18 cellular contexts compared by ENCODE assay signal in the genomic region with DNA sequence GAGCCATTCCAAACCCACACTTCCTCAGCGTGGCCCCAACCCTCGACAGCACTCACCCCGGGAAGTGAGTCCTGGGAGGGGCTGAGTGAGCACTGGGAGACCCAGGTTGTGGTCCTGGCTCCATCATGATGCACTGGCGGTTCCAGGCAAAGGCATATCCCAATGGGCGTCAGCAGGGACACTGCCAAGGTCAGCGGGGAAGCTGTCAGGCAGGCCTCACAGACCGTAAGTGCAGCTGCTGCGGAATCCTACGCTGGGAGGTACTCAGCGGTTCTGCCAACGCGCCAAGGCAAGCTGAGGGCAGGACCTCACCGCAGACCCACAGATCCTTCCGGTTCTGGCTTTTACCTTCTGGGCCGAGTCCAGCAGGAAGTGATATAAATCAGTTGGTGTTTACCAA. TPM values are rescaled to one million over a fixed set of nuclear protein-coding genes. Genes with fewer than 3 reads are reported as not detected.
DNase-seq lines count a peak whose midpoint lies in the region; ATAC-seq and TF ChIP-seq lines count a peak whose summit lies in the region.
"Had no signal": no experiment of that assay in that cellular context is flagged by ENCODE, and none has a peak within 500 bp of the region (broad histone marks: within the 10 kb centered on the region; RNA-seq: fewer than 3 reads in every experiment).

No MANE protein-coding gene starts in this region.

- H3K4me3 Mint-ChIP-seq in T-helper 17 cell, result no peak overlapping the region
- H3K4me3 Mint-ChIP-seq in activated CD4-positive, alpha-beta T cell treated with anti-CD3 and anti-CD28 coated beads for 36 hours, result no peak overlapping the region
- H3K4me3 Mint-ChIP-seq: activated B cell treated with CpG ODN at 0.5 μM for 24 hours; activated naive CD4-positive, alpha-beta T cell treated with anti-CD3 and anti-CD28 coated beads for 36 hours; immature natural killer cell had no signal

- no peaks in the 10 kb centered on the region for H3K9me3 ChIP-seq in T-helper 17 cell (ENCODE audit: control insufficient read depth, low read length, poor library complexity, severe bottlenecking)
- no peaks in the 10 kb centered on the region for H3K9me3 ChIP-seq in thoracic aorta
- H3K9me3 ChIP-seq in psoas muscle, result no peaks in the 10 kb centered on the region
- H3K9me3 ChIP-seq: BLaER1 treated with 17β-estradiol and CSF1 and Interleukin-3, amounts not matched to agents 10 nM and 100 nM; prostate gland had no signal

- peaks cover 10% of the 10 kb centered on the region for H3K36me3 Mint-ChIP-seq in T-helper 17 cell (ENCODE audit: low read depth)
- H3K36me3 Mint-ChIP-seq in activated CD4-positive, alpha-beta T cell treated with anti-CD3 and anti-CD28 coated beads for 36 hours (ENCODE audit: low read depth), result peaks cover 48% of the 10 kb centered on the region

- TF ChIP-seq CTCF in thoracic aorta (IDR thresholded peaks at IDR 0.05), result no peak
- no peak for TF ChIP-seq CTCF in psoas muscle (IDR thresholded peaks at IDR 0.05)

- H3K4me1 ChIP-seq in thoracic aorta (ENCODE audit: control insufficient read depth in 1 of 2, low read depth in 2 of 2) (peaks cover 12 to 28% of the 10 kb centered on the region in 2 donors), psoas muscle (peaks cover 13% of the 10 kb centered on the region)
- H3K4me1 ChIP-seq: BLaER1 treated with 17β-estradiol and CSF1 and Interleukin-3, amounts not matched to agents 10 nM and 100 nM had no signal

- ATAC-seq in T-helper 17 cell (peak; percentile 21), thoracic aorta (ENCODE audit: insufficient number of reproducible peaks, low FRiP score, low read depth) (no peak), HG03378 (IDR thresholded peaks at IDR 0.05; ENCODE audit: unreplicated experiment) (no peak), psoas muscle (no peak)
- no peak for ATAC-seq in activated CD4-positive, alpha-beta T cell treated with anti-CD3 and anti-CD28 coated beads for 36 hours

- WGBS in psoas muscle, 3 donors, result 51 to 62% (median 52%) methylated on average over 15 of the region's 15 CpGs

- H3K9me3 Mint-ChIP-seq in activated CD4-positive, alpha-beta T cell treated with anti-CD3 and anti-CD28 coated beads for 36 hours (ENCODE audit: low read depth), result no peaks in the 10 kb centered on the region
- H3K9me3 Mint-ChIP-seq: activated B cell treated with CpG ODN at 0.5 μM for 24 hours; activated naive CD4-positive, alpha-beta T cell treated with anti-CD3 and anti-CD28 coated beads for 36 hours; immature natural killer cell had no signal

- H3K27me3 ChIP-seq in thoracic aorta (replicated peaks; ENCODE audit: insufficient read depth) (no peaks in the 10 kb centered on the region), psoas muscle (ENCODE audit: insufficient read depth in 3 of 3, low read length in 2 of 3) (no peaks in the 10 kb centered on the region)

- no peak overlapping the region for H3K27ac Mint-ChIP-seq in T-helper 17 cell
- H3K27ac Mint-ChIP-seq in activated CD4-positive, alpha-beta T cell treated with anti-CD3 and anti-CD28 coated beads for 36 hours, result no peak overlapping the region
- H3K27ac Mint-ChIP-seq: activated B cell treated with CpG ODN at 0.5 μM for 24 hours; activated naive CD4-positive, alpha-beta T cell treated with anti-CD3 and anti-CD28 coated beads for 36 hours had no signal

- H3K27me3 Mint-ChIP-seq in T-helper 17 cell, result no peaks in the 10 kb centered on the region
- no peaks in the 10 kb centered on the region for H3K27me3 Mint-ChIP-seq in activated CD4-positive, alpha-beta T cell treated with anti-CD3 and anti-CD28 coated beads for 36 hours
- H3K27me3 Mint-ChIP-seq: activated B cell treated with CpG ODN at 0.5 μM for 24 hours had no signal

- intact Hi-C loops in activated CD4-positive, alpha-beta T cell treated with anti-CD3 and anti-CD28 coated beads for 36 hours (cut with DNase I, micrococcal nuclease), result no loop called here
- intact Hi-C loops in psoas muscle (cut with DNase I), result loop anchor here in 1 of 2 donors (10.0 kb wide), 1 partner anchor 61 kb away; no protein-coding TSS in a partner anchor

- H3K27ac ChIP-seq in thoracic aorta (peak overlapping the region; percentile 74 to 78), psoas muscle (no peak overlapping the region)
- H3K27ac ChIP-seq: BLaER1 treated with 17β-estradiol and CSF1 and Interleukin-3, amounts not matched to agents 10 nM and 100 nM; cardiac muscle cell; prostate gland had no signal

- H3K4me1 Mint-ChIP-seq in T-helper 17 cell, result peaks cover 9% of the 10 kb centered on the region
- H3K4me1 Mint-ChIP-seq in activated CD4-positive, alpha-beta T cell treated with anti-CD3 and anti-CD28 coated beads for 36 hours, result peaks cover 8% of the 10 kb centered on the region

- CTCF ChIA-PET in activated CD4-positive, alpha-beta T cell treated with anti-CD3 and anti-CD28 coated beads for 36 hours (lab: Charles Lee), result interaction anchor here (0.8 to 1.1 kb wide), 2 partner anchors 19 to 59 kb away, joined by 3 to 4 read pairs; no protein-coding TSS in a partner anchor

- H3K4me3 ChIP-seq in thoracic aorta (peak overlapping the region; percentile 69), psoas muscle (no peak overlapping the region)
- H3K4me3 ChIP-seq: BLaER1 treated with 17β-estradiol and CSF1 and Interleukin-3, amounts not matched to agents 10 nM and 100 nM; cardiac muscle cell; prostate gland had no signal

- H3K36me3 ChIP-seq in thoracic aorta (peaks cover 47% of the 10 kb centered on the region), psoas muscle (ENCODE audit: insufficient read depth in 1 of 2, low read depth in 1 of 2) (peaks cover 5 to 57% of the 10 kb centered on the region in 2 donors)

- POLR2A ChIA-PET in activated CD4-positive, alpha-beta T cell treated with anti-CD3 and anti-CD28 coated beads for 36 hours (lab: Charles Lee), result no interaction called here

- DNase-seq in T-helper 17 cell (no peak), medulla oblongata (ENCODE audit: extremely low spot score) (peak; percentile 11), thoracic aorta (ENCODE audit: low spot score) (no peak), psoas muscle (no peak)
- no peak for DNase-seq in activated CD4-positive, alpha-beta T cell treated with anti-CD3 and anti-CD28 coated beads for 36 hours
- DNase-seq: activated B cell treated with CpG ODN at 0.5 μM for 24 hours; activated CD8-positive, alpha-beta memory T cell treated with anti-CD3 and anti-CD28 coated beads, Interleukin-2, amount 50 U/mL, for 4 hours; activated naive CD4-positive, alpha-beta T cell treated with anti-CD3 and anti-CD28 coated beads for 36 hours; immature natural killer cell; NCI-H1694; NCI-H526; stimulated activated CD8-positive, alpha-beta memory T cell treated with anti-CD3 and anti-CD28 coated beads, Interleukin-4, amount 100 ng/mL, for 48 hours had no signal

RNA-seq across cellular contexts. Expression of gene GAL3ST1, which starts 1.4 kb away (rescaled TPM):
- not detected for total RNA-seq in T-helper 17 cell
- total RNA-seq in thoracic aorta, result 1 to 10 TPM; 1.5 to 2.2 TPM
- total RNA-seq in activated CD4-positive, alpha-beta T cell treated with anti-CD3 and anti-CD28 coated beads for 36 hours, result not detected
- total RNA-seq in psoas muscle, result 1 to 10 TPM in 3 of 4 donors, under 1 TPM in 1; 0.80 to 2.7 (median 1.3) TPM
- under 1 TPM; 0.21 to 0.63 (median 0.39) TPM for polyA plus RNA-seq in psoas muscle
- total RNA-seq: activated B cell treated with CpG ODN at 0.5 μM for 24 hours, endothelial cell of umbilical vein, glomerular endothelial cell had no signal
- polyA plus RNA-seq: endothelial cell of umbilical vein, immature natural killer cell had no signal

RNA-seq across cellular contexts. Expression of gene PES1, which starts 15.9 kb away (rescaled TPM):
- total RNA-seq in T-helper 17 cell, result 10 to 100 TPM; 35.9 to 37.8 TPM
- 10 to 100 TPM; 30.5 to 58.6 TPM for total RNA-seq in thoracic aorta
- total RNA-seq in activated CD4-positive, alpha-beta T cell treated with anti-CD3 and anti-CD28 coated beads for 36 hours, result 100 to 1,000 TPM; 134 to 137 TPM
- total RNA-seq in psoas muscle, result 10 to 100 TPM; 32.8 to 74.8 (median 63.7) TPM
- 100 to 1,000 TPM in 1 of 3 donors, 10 to 100 TPM in 2; 55.9 to 100 (median 69.4) TPM for polyA plus RNA-seq in psoas muscle

RNA-seq across cellular contexts. Expression of gene SEC14L6, which starts 29.3 kb away (rescaled TPM):
- total RNA-seq in T-helper 17 cell (not detected), thoracic aorta (under 1 TPM; 0.27 to 0.56 TPM), psoas muscle (not detected)
- total RNA-seq in activated CD4-positive, alpha-beta T cell treated with anti-CD3 and anti-CD28 coated beads for 36 hours, result not detected
- polyA plus RNA-seq in psoas muscle, result not detected
- total RNA-seq: activated B cell treated with CpG ODN at 0.5 μM for 24 hours; activated naive CD4-positive, alpha-beta T cell treated with anti-CD3 and anti-CD28 coated beads for 36 hours had no signal

RNA-seq across cellular contexts. Expression of gene TCN2, which starts 31.1 kb away (rescaled TPM):
- total RNA-seq in T-helper 17 cell, result under 1 TPM; 0.55 to 0.65 TPM
- total RNA-seq in thoracic aorta, result 10 to 100 TPM; 33.9 to 82.0 TPM
- under 1 TPM; 0.12 to 0.32 TPM for total RNA-seq in activated CD4-positive, alpha-beta T cell treated with anti-CD3 and anti-CD28 coated beads for 36 hours
- 10 to 100 TPM in 1 of 4 donors, 1 to 10 TPM in 3; 5.5 to 11.7 (median 9.0) TPM for total RNA-seq in psoas muscle
- 1 to 10 TPM; 5.9 to 9.9 (median 7.0) TPM for polyA plus RNA-seq in psoas muscle
- total RNA-seq: activated B cell treated with CpG ODN at 0.5 μM for 24 hours had no signal

RNA-seq across cellular contexts. Expression of gene SLC35E4, which starts 59.7 kb away (rescaled TPM):
- 1 to 10 TPM; 3.8 to 5.7 TPM for total RNA-seq in T-helper 17 cell
- total RNA-seq in thoracic aorta, result 10 to 100 TPM; 12.8 to 16.9 TPM
- 1 to 10 TPM; 3.6 to 4.3 TPM for total RNA-seq in activated CD4-positive, alpha-beta T cell treated with anti-CD3 and anti-CD28 coated beads for 36 hours
- total RNA-seq in psoas muscle, result 10 to 100 TPM in 1 of 4 donors, 1 to 10 TPM in 3; 5.8 to 11.5 (median 7.2) TPM
- polyA plus RNA-seq in psoas muscle, result 10 to 100 TPM in 1 of 3 donors, 1 to 10 TPM in 2; 2.6 to 11.0 (median 6.8) TPM
